9 cellular contexts compared by ENCODE assay signal in genomic region chr10:88152720-88153119, GRCh38.
A peak's percentile ranks its signal among the peaks of the same experiment; 100 is the strongest.
DNase-seq lines count a peak whose midpoint lies in the region; ATAC-seq lines count a peak whose summit lies in the region.
"Had no signal": no experiment of that assay in that cellular context is flagged by ENCODE, and none has a peak within 500 bp of the region (broad histone marks: within the 10 kb centered on the region; RNA-seq: fewer than 3 reads in every experiment).

No MANE protein-coding gene starts in this region.

- H3K4me3 Mint-ChIP-seq in stimulated activated naive CD8-positive, alpha-beta T cell treated with anti-CD3 and anti-CD28 coated beads, Interleukin-15, amount 100 ng/mL, for 72 hours = no peak overlapping the region

- H3K4me3 ChIP-seq in SJCRH30 = no peak overlapping the region

- peaks cover 15% of the 10 kb centered on the region for H3K4me1 Mint-ChIP-seq in stimulated activated naive CD8-positive, alpha-beta T cell treated with anti-CD3 and anti-CD28 coated beads, Interleukin-15, amount 100 ng/mL, for 72 hours

- DNase-seq in AG08396 (ENCODE audit: low spot score) (peak; percentile 69), GM19240 (ENCODE audit: insufficient read length, low spot score) (peak; percentile 52), activated T-cell treated with anti-CD3 and anti-CD28 coated beads for 24 hours (ENCODE audit: low read depth) (peak; percentile 39), hepatic stellate cell (ENCODE audit: low spot score) (peak; percentile 55), SJCRH30 (no peak), NCI-H1436 (lab: John Stamatoyannopoulos, UW) (no peak)
- DNase-seq in stimulated activated naive CD8-positive, alpha-beta T cell treated with anti-CD3 and anti-CD28 coated beads, Interleukin-15, amount 100 ng/mL, for 72 hours = peak; percentile 24 to 64
- DNase-seq: left cardiac atrium had no signal

- peaks cover 5 to 18% of the 10 kb centered on the region in 2 donors for H3K9me3 Mint-ChIP-seq in stimulated activated naive CD8-positive, alpha-beta T cell treated with anti-CD3 and anti-CD28 coated beads, Interleukin-15, amount 100 ng/mL, for 72 hours

- no peak overlapping the region for H3K27ac ChIP-seq in SJCRH30

- H3K4me1 ChIP-seq in SJCRH30 = no peaks in the 10 kb centered on the region

- no peaks in the 10 kb centered on the region for H3K36me3 ChIP-seq in SJCRH30

- no peaks in the 10 kb centered on the region for H3K27me3 Mint-ChIP-seq in stimulated activated naive CD8-positive, alpha-beta T cell treated with anti-CD3 and anti-CD28 coated beads, Interleukin-15, amount 100 ng/mL, for 72 hours

- H3K9me3 ChIP-seq in SJCRH30 (replicated peaks) = no peaks in the 10 kb centered on the region

- ATAC-seq in HG03469 (IDR thresholded peaks at IDR 0.05; ENCODE audit: unreplicated experiment) = peak; percentile 38
- ATAC-seq in stimulated activated naive CD8-positive, alpha-beta T cell treated with anti-CD3 and anti-CD28 coated beads, Interleukin-15, amount 100 ng/mL, for 72 hours = peak; percentile 100

- H3K27me3 ChIP-seq in SJCRH30 = no peaks in the 10 kb centered on the region

- H3K27ac Mint-ChIP-seq in stimulated activated naive CD8-positive, alpha-beta T cell treated with anti-CD3 and anti-CD28 coated beads, Interleukin-15, amount 100 ng/mL, for 72 hours = peak overlapping the region; percentile 83 to 86

Comparison
In these comparisons a context has a peak if more than half of its experiments do, and no peak if none do; other contexts are left out.
1. DNase-seq: peak in AG08396 (single experiment), GM19240 (single experiment), activated T-cell treated with anti-CD3 and anti-CD28 coated beads for 24 hours (single experiment), hepatic stellate cell (single experiment) and stimulated activated naive CD8-positive, alpha-beta T cell treated with anti-CD3 and anti-CD28 coated beads, Interleukin-15, amount 100 ng/mL, for 72 hours (2 of 2); none in SJCRH30 (0 of 2) and NCI-H1436 (single experiment).